Comparison of ENCODE assay signal across 11 cellular contexts in genomic region chr10:17235136-17235535, GRCh38. TPM values are rescaled to one million over a fixed set of nuclear protein-coding genes. Genes with fewer than 3 reads are reported as not detected.
DNase-seq lines count a peak whose midpoint lies in the region; ATAC-seq and TF ChIP-seq lines count a peak whose summit lies in the region.
"Had no signal": no experiment of that assay in that cellular context is flagged by ENCODE, and none has a peak within 500 bp of the region (broad histone marks: within the 10 kb centered on the region; RNA-seq: fewer than 3 reads in every experiment).

No MANE protein-coding gene starts in this region.

- H3K27ac ChIP-seq in mammary epithelial cell (ENCODE audit: insufficient read depth, low read depth, low read length): no peak overlapping the region
- peak overlapping the region; percentile 2 to 99 for H3K27ac ChIP-seq in left lung
- peak overlapping the region; percentile 82 for H3K27ac ChIP-seq in urinary bladder (ENCODE audit: low read depth)
- H3K27ac ChIP-seq: VCaP had no signal

- H3K9me3 ChIP-seq in mammary epithelial cell (replicated peaks; ENCODE audit: insufficient read depth, low read length): no peaks in the 10 kb centered on the region
- H3K9me3 ChIP-seq in left lung: no peaks in the 10 kb centered on the region

- H3K4me1 Mint-ChIP-seq in MCF 10A (ENCODE audit: insufficient read depth, unreplicated experiment): peaks cover 19% of the 10 kb centered on the region
- peaks cover 51% of the 10 kb centered on the region for H3K4me1 Mint-ChIP-seq in activated naive CD8-positive, alpha-beta T cell treated with anti-CD3 and anti-CD28 coated beads, Interleukin-2, amount 50 U/mL, for 24 hours

- H3K4me1 ChIP-seq in mammary epithelial cell (ENCODE audit: insufficient read depth, low read length) (peaks cover 18% of the 10 kb centered on the region), left lung (peaks cover 19 to 55% of the 10 kb centered on the region in 2 donors), urinary bladder (ENCODE audit: insufficient read depth) (no peaks in the 10 kb centered on the region)

- WGBS in mammary epithelial cell (ENCODE audit: low coverage, missing lambda C conversion rate): 76% methylated on average over 8 of the region's 8 CpGs
- WGBS in urinary bladder: 61% methylated on average over 8 of the region's 8 CpGs

- no peak overlapping the region for H2AFZ ChIP-seq in mammary epithelial cell (ENCODE audit: low read depth, low read length)

- H3K4me3 ChIP-seq in mammary epithelial cell (replicated peaks in 1 of 3; ENCODE audit: insufficient read depth in 1 of 3, low read depth in 2 of 3, low read length in 3 of 3): no peak overlapping the region
- H3K4me3 ChIP-seq in left lung: peak overlapping the region in 1 of 2 donors; percentile 7
- H3K4me3 ChIP-seq in urinary bladder (ENCODE audit: low read depth, low read length): no peak overlapping the region
- H3K4me3 ChIP-seq: lung had no signal

- DNase-seq in MCF 10A (ENCODE audit: unreplicated experiment) (peak; percentile 21), mammary epithelial cell (no peak), left lung (no peak), cortex of kidney (lab: John Stamatoyannopoulos, UW) (no peak), anterior cingulate cortex (lab: John Stamatoyannopoulos, UW) (no peak)
- no peak for DNase-seq in activated naive CD8-positive, alpha-beta T cell treated with anti-CD3 and anti-CD28 coated beads, Interleukin-2, amount 50 U/mL, for 24 hours
- DNase-seq: NCI-H345 had no signal

- H3K9ac ChIP-seq in mammary epithelial cell (ENCODE audit: insufficient read depth, low read length): no peak overlapping the region

- peaks cover 93% of the 10 kb centered on the region for H3K36me3 Mint-ChIP-seq in MCF 10A (ENCODE audit: insufficient read depth, unreplicated experiment)
- peaks cover 72% of the 10 kb centered on the region for H3K36me3 Mint-ChIP-seq in activated naive CD8-positive, alpha-beta T cell treated with anti-CD3 and anti-CD28 coated beads, Interleukin-2, amount 50 U/mL, for 24 hours (ENCODE audit: low read depth)

- CTCF ChIA-PET in MCF 10A (lab: Yijun Ruan, JAX) (interaction anchor here (0.7 to 1.9 kb wide), 3 partner anchors 15 to 23 kb away, joined by 3 to 7 read pairs (median 3); no protein-coding TSS in a partner anchor), mammary epithelial cell (lab: Charles Lee; ENCODE audit: low non-redundant PET) (no interaction called here)

- no peaks in the 10 kb centered on the region for H3K9me3 Mint-ChIP-seq in MCF 10A (ENCODE audit: unreplicated experiment)
- no peaks in the 10 kb centered on the region for H3K9me3 Mint-ChIP-seq in activated naive CD8-positive, alpha-beta T cell treated with anti-CD3 and anti-CD28 coated beads, Interleukin-2, amount 50 U/mL, for 24 hours

- peaks cover 48% of the 10 kb centered on the region for H3K79me2 ChIP-seq in mammary epithelial cell (ENCODE audit: insufficient read depth, low read length)

- H3K27me3 Mint-ChIP-seq in MCF 10A (ENCODE audit: insufficient read depth, unreplicated experiment): no peaks in the 10 kb centered on the region
- H3K27me3 Mint-ChIP-seq in activated naive CD8-positive, alpha-beta T cell treated with anti-CD3 and anti-CD28 coated beads, Interleukin-2, amount 50 U/mL, for 24 hours: no peaks in the 10 kb centered on the region

- BruUV-seq in MCF 10A (replicated peaks; lab: Mats Ljungman, UMichigan) (no TSS peak), mammary epithelial cell (replicated peaks; lab: Mats Ljungman, UMichigan) (no TSS peak)

- POLR2A ChIA-PET in MCF 10A (lab: Yijun Ruan, JAX): no interaction called here

- dilution Hi-C loops in mammary epithelial cell (cut with HindIII; ENCODE audit: low sequenced_read_pairs): loop anchor here (25.0 kb wide), 1 partner anchor 373 kb away; no protein-coding TSS in a partner anchor

- no peak for TF ChIP-seq CTCF in MCF 10A (IDR thresholded peaks at IDR 0.05; ENCODE audit: unreplicated experiment)
- peak in 1 of 2 donors; percentile 23 for TF ChIP-seq CTCF in mammary epithelial cell (conservative IDR thresholded peaks at IDR 0.05 in 1 of 2, IDR thresholded peaks at IDR 0.05 in 1 of 2; ENCODE audit: extremely low read depth in 1 of 2, insufficient read depth in 1 of 2, low read depth in 1 of 2, low read length in 2 of 2)
- TF ChIP-seq CTCF in left lung (IDR thresholded peaks at IDR 0.05): no peak

- H3K27ac Mint-ChIP-seq in MCF 10A (ENCODE audit: low read depth, unreplicated experiment): no peak overlapping the region
- H3K27ac Mint-ChIP-seq in activated naive CD8-positive, alpha-beta T cell treated with anti-CD3 and anti-CD28 coated beads, Interleukin-2, amount 50 U/mL, for 24 hours: peak overlapping the region; percentile 65

- H3K4me2 ChIP-seq in mammary epithelial cell (ENCODE audit: insufficient read depth, low read depth, low read length): no peak overlapping the region

- H3K36me3 ChIP-seq in mammary epithelial cell (ENCODE audit: insufficient read depth, low read length) (peaks cover 57% of the 10 kb centered on the region), left lung (peaks cover 5 to 81% of the 10 kb centered on the region in 2 donors), urinary bladder (ENCODE audit: insufficient read depth) (peaks cover 2% of the 10 kb centered on the region)

- H4K20me1 ChIP-seq in mammary epithelial cell (ENCODE audit: insufficient read depth, low read length): no peaks in the 10 kb centered on the region

- intact Hi-C loops in MCF 10A (cut with micrococcal nuclease) (no loop called here), mammary epithelial cell (cut with micrococcal nuclease) (loop anchor here (10.0 kb wide), 1 partner anchor 50 kb away; no protein-coding TSS in a partner anchor), left lung (cut with DNase I) (no loop called here)

- H3K27me3 ChIP-seq in mammary epithelial cell (ENCODE audit: insufficient read depth, low read length) (no peaks in the 10 kb centered on the region), left lung (no peaks in the 10 kb centered on the region)

- ATAC-seq in activated naive CD8-positive, alpha-beta T cell treated with anti-CD3 and anti-CD28 coated beads, Interleukin-2, amount 50 U/mL, for 24 hours: no peak
- no peak for ATAC-seq in left lung
- ATAC-seq in GM21381 (IDR thresholded peaks at IDR 0.05; ENCODE audit: unreplicated experiment): no peak

- no peak overlapping the region for H3K4me3 Mint-ChIP-seq in MCF 10A (ENCODE audit: unreplicated experiment)
- peak overlapping the region; percentile 43 for H3K4me3 Mint-ChIP-seq in activated naive CD8-positive, alpha-beta T cell treated with anti-CD3 and anti-CD28 coated beads, Interleukin-2, amount 50 U/mL, for 24 hours

- in situ Hi-C loops in mammary epithelial cell (cut with MboI; ENCODE audit: low sequenced_read_pairs in 2 of 2): no loop called here

RNA-seq across cellular contexts. Expression of gene VIM, which starts 7.1 kb away (rescaled TPM):
- total RNA-seq in MCF 10A (2022) (1,413 and 1,430 TPM in 2 replicates), mammary epithelial cell (1,000 to 10,000 TPM; 1,327 to 1,978 TPM), left lung (1,000 to 10,000 TPM; 1,589 to 1,774 TPM), urinary bladder (1,379 TPM)
- polyA plus RNA-seq in mammary epithelial cell (1,682 TPM), urinary bladder (1,825 TPM)
- polyA minus RNA-seq in mammary epithelial cell: 2,334 TPM

RNA-seq across cellular contexts. Expression of gene TRDMT1, which starts 33.7 kb away (rescaled TPM):
- total RNA-seq in MCF 10A (2022): 5.4 and 8.7 TPM in 2 replicates
- 1 to 10 TPM; 3.5 to 6.2 TPM for total RNA-seq in mammary epithelial cell
- 2.4 TPM for polyA plus RNA-seq in mammary epithelial cell
- polyA minus RNA-seq in mammary epithelial cell: 0.26 TPM
- 10 to 100 TPM in 1 of 2 donors, 1 to 10 TPM in 1; 6.6 to 11.5 TPM for total RNA-seq in left lung
- total RNA-seq in urinary bladder: 31.5 TPM
- polyA plus RNA-seq in urinary bladder: 3.0 TPM
